ENCODE assay signal across 8 cellular contexts in genomic region chr1:56516539-56517252, GRCh38.
DNase-seq lines count a peak whose midpoint lies in the region; ATAC-seq and TF ChIP-seq lines count a peak whose summit lies in the region.

No MANE protein-coding gene starts in this region.

- peak; percentile 62 for DNase-seq in AG20443 (ENCODE audit: low spot score)
- peak; percentile 79 for DNase-seq in RWPE1 (ENCODE audit: low spot score)
- DNase-seq in left ventricle myocardium superior, result no peak
- DNase-seq in substantia nigra (lab: John Stamatoyannopoulos, UW), result peak in 4 of 49 donors; percentile 13 to 51 (median 30)
- DNase-seq in NCI-H1930 (lab: John Stamatoyannopoulos, UW), result no peak
- DNase-seq in HEK293T (ENCODE audit: extremely low spot score), result no peak

- CTCF ChIA-PET in RWPE1 (lab: Yijun Ruan, JAX) (interaction anchor here (0.6 kb wide), 1 partner anchor 63 kb away, joined by 3 read pairs; no protein-coding TSS in a partner anchor), HEK293T (lab: Yijun Ruan, JAX) (no interaction called here)

- no peak for TF ChIP-seq CTCF in RWPE1 (conservative IDR thresholded peaks at IDR 0.05; ENCODE audit: low read depth)

- H3K27ac ChIP-seq in RWPE1 (no peak overlapping the region), substantia nigra (ENCODE audit: low read depth, low read length, poor library complexity, severe bottlenecking) (peak overlapping the region; percentile 2)

- POLR2A ChIA-PET in RWPE1 (lab: Yijun Ruan, JAX; ENCODE audit: low non-redundant PET) (interaction anchor here (0.6 kb wide), 1 partner anchor 102 kb away, joined by 7 read pairs; no protein-coding TSS in a partner anchor), HEK293T (lab: Yijun Ruan, JAX) (no interaction called here)

- intact Hi-C loops in left ventricle myocardium superior (cut with micrococcal nuclease), result loop anchor here (10.0 kb wide), 1 partner anchor 58 kb away; the partner anchor contains the start of gene PLPP3

- peak; percentile 78 for ATAC-seq in GM19372 (IDR thresholded peaks at IDR 0.05; ENCODE audit: low read depth, unreplicated experiment)
- peak; percentile 94 for ATAC-seq in HG03342 (IDR thresholded peaks at IDR 0.05; ENCODE audit: unreplicated experiment)
- peak; percentile 27 for ATAC-seq in left ventricle myocardium superior

TF ChIP-seq in HEK293T, 16 proteins besides CTCF, POLR2A, EP300 and RAD21:
- TF ChIP-seq SUZ12 (IDR thresholded peaks at IDR 0.05), result no peak
- no peak for TF ChIP-seq ELF4 (IDR thresholded peaks at IDR 0.05)
- no peak for TF ChIP-seq FOXA1 (IDR thresholded peaks at IDR 0.05)
- no peak for TF ChIP-seq PKNOX1 (IDR thresholded peaks at IDR 0.05)
- no peak for TF ChIP-seq NFRKB (IDR thresholded peaks at IDR 0.05)
- no peak for TF ChIP-seq LEF1 (IDR thresholded peaks at IDR 0.05; ENCODE audit: borderline replicate concordance)
- no peak for TF ChIP-seq ZNF384 (IDR thresholded peaks at IDR 0.05)
- TF ChIP-seq FOXM1 (IDR thresholded peaks at IDR 0.05; ENCODE audit: borderline replicate concordance), result no peak
- TF ChIP-seq HDGF (IDR thresholded peaks at IDR 0.05; ENCODE audit: borderline replicate concordance), result no peak
- TF ChIP-seq TARDBP (IDR thresholded peaks at IDR 0.05), result no peak
- TF ChIP-seq CTBP1 (IDR thresholded peaks at IDR 0.05; ENCODE audit: borderline replicate concordance), result no peak
TF ChIP-seq in HEK293T: peak in this region for 0.

Comparison
In these comparisons a context has a peak if more than half of its experiments do, and no peak if none do; other contexts are left out.
1. DNase-seq: peak in AG20443 (single experiment) and RWPE1 (single experiment); none in left ventricle myocardium superior (single experiment), NCI-H1930 (0 of 2) and HEK293T (single experiment).
2. ATAC-seq: peak in every context shown above with its lines; median percentile 94 in HG03342; 78 in GM19372; 27 in left ventricle myocardium superior.